Comparison of ENCODE assay signal across 15 cellular contexts in the genomic region with DNA sequence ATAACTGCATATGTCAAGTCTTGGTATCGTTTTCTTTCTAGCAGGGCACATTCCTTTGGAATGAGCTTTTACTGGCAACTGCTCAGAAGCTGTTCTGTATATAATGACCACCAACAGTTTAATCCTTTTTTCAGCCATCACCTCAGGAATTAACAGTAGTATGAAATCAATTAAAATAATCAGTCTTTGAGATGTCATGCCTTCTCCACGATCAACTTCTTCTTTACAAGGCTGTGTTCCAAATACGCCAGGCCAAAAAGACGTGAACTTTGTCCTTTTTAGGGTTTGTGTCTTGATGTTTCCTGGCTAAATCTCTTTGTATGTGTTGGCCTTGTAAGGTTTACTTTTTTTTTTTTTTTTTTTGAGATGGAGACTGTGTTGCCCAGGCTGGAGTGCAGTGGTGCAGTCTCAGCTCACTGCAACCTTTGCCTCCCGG. TPM values are rescaled to one million over a fixed set of nuclear protein-coding genes. Genes with fewer than 3 reads are reported as not detected.
DNase-seq lines count a peak whose midpoint lies in the region; ATAC-seq and TF ChIP-seq lines count a peak whose summit lies in the region.
"Had no signal": no experiment of that assay in that cellular context is flagged by ENCODE, and none has a peak within 500 bp of the region (broad histone marks: within the 10 kb centered on the region; RNA-seq: fewer than 3 reads in every experiment).

No MANE protein-coding gene starts in this region.

- no peak overlapping the region for H3K4me3 Mint-ChIP-seq in Calu3 (ENCODE audit: low read depth, unreplicated experiment)
- H3K4me3 Mint-ChIP-seq: activated CD4-positive, alpha-beta T cell treated with anti-CD3 and anti-CD28 coated beads, Interleukin-2, amount 10 ng/mL, durations not matched to agents 24 days and 14 days; GM23338 had no signal

- no peak overlapping the region for H3K4me2 ChIP-seq in PC-9
- H3K4me2 ChIP-seq: GM23338, hepatocyte had no signal

- peaks cover 66% of the 10 kb centered on the region for H3K79me2 ChIP-seq in PC-9 (ENCODE audit: low read depth)

- H3K9me3 Mint-ChIP-seq in Calu3 (ENCODE audit: low read depth, unreplicated experiment), result no peaks in the 10 kb centered on the region
- H3K9me3 Mint-ChIP-seq: GM23338 had no signal

- H3K27ac Mint-ChIP-seq in Calu3 (ENCODE audit: unreplicated experiment), result peak overlapping the region; percentile 34
- H3K27ac Mint-ChIP-seq: GM23338 had no signal

- no peak for DNase-seq in Calu3
- DNase-seq in PC-9, result peak in 1 of 2 experiments; percentile 61
- DNase-seq in epithelial cell of esophagus (ENCODE audit: low read depth), result peak; percentile 38
- peak; percentile 46 for DNase-seq in renal cortical epithelial cell (ENCODE audit: low read depth)
- DNase-seq in caudate nucleus (lab: John Stamatoyannopoulos, UW), result no peak
- no peak for DNase-seq in HEK293T (ENCODE audit: extremely low spot score)
- DNase-seq: activated CD4-positive, alpha-beta T cell treated with anti-CD3 and anti-CD28 coated beads, Interleukin-2, amount 10 ng/mL, durations not matched to agents 24 days and 14 days; Caco-2; dorsolateral prefrontal cortex; NCI-H187; NCI-H774 had no signal

- H4K20me1 ChIP-seq in PC-9 (ENCODE audit: insufficient read depth), result no peaks in the 10 kb centered on the region

- BruUV-seq in Calu3 (replicated peaks; lab: Mats Ljungman, UMichigan) (no TSS peak), PC-9 (replicated peaks; lab: Mats Ljungman, UMichigan) (no TSS peak)

- ATAC-seq in HG03159 (IDR thresholded peaks at IDR 0.05; ENCODE audit: unreplicated experiment) (no peak), HG02870 (IDR thresholded peaks at IDR 0.05; ENCODE audit: unreplicated experiment) (no peak)
- ATAC-seq: GM23338 had no signal

- no peaks in the 10 kb centered on the region for H3K27me3 ChIP-seq in PC-9 (ENCODE audit: insufficient read depth, low read depth)
- H3K27me3 ChIP-seq: dorsolateral prefrontal cortex, hepatocyte had no signal

- H3F3A ChIP-seq in PC-9 (ENCODE audit: insufficient read depth, low read depth), result peaks cover 29% of the 10 kb centered on the region

- H2AFZ ChIP-seq in PC-9, result no peak overlapping the region
- H2AFZ ChIP-seq: GM23338, hepatocyte had no signal

- peaks cover 15% of the 10 kb centered on the region for H3K4me1 Mint-ChIP-seq in Calu3 (ENCODE audit: low read depth, unreplicated experiment)
- H3K4me1 Mint-ChIP-seq: GM23338 had no signal

- no peaks in the 10 kb centered on the region for H3K27me3 Mint-ChIP-seq in Calu3 (ENCODE audit: unreplicated experiment)
- H3K27me3 Mint-ChIP-seq: activated CD4-positive, alpha-beta T cell treated with anti-CD3 and anti-CD28 coated beads, Interleukin-2, amount 10 ng/mL, durations not matched to agents 24 days and 14 days had no signal

- H3K4me3 ChIP-seq in PC-9 (no peak overlapping the region), epithelial cell of esophagus (ENCODE audit: low read length) (no peak overlapping the region)
- H3K4me3 ChIP-seq: dorsolateral prefrontal cortex, GM23338, hepatocyte had no signal

- no peaks in the 10 kb centered on the region for H3K9me3 ChIP-seq in PC-9 (ENCODE audit: insufficient read depth, low read depth)
- H3K9me3 ChIP-seq: Caco-2 had no signal

- no peaks in the 10 kb centered on the region for H3K9me2 ChIP-seq in PC-9 (ENCODE audit: insufficient read depth)

- peaks cover 11% of the 10 kb centered on the region for H3K36me3 Mint-ChIP-seq in Calu3 (ENCODE audit: insufficient read depth, unreplicated experiment)

- H3K27ac ChIP-seq in PC-9 (peak overlapping the region; percentile 29), caudate nucleus (ENCODE audit: low read depth, low read length) (no peak overlapping the region)
- H3K27ac ChIP-seq: dorsolateral prefrontal cortex, hepatocyte had no signal

- H3K4me1 ChIP-seq in PC-9 (replicated peaks; ENCODE audit: insufficient read depth), result peaks cover 8% of the 10 kb centered on the region
- H3K4me1 ChIP-seq: Caco-2 had no signal

- intact Hi-C loops in Calu3 (cut with micrococcal nuclease; ENCODE audit: unreplicated experiment), result no loop called here
- intact Hi-C loops in PC-9 (cut with micrococcal nuclease; ENCODE audit: unreplicated experiment), result no loop called here

- CTCF ChIA-PET in Calu3 (lab: Charles Lee), result interaction anchor here (0.5 to 0.8 kb wide), 4 partner anchors 23 to 259 kb away, joined by 3 to 5 read pairs (median 4); no protein-coding TSS in a partner anchor
- CTCF ChIA-PET in PC-9 (lab: Charles Lee), result interaction anchor here (0.6 kb wide), 1 partner anchor 102 kb away, joined by 3 read pairs; no protein-coding TSS in a partner anchor
- CTCF ChIA-PET in HEK293T (lab: Yijun Ruan, JAX), result interaction anchor here (0.6 kb wide), 1 partner anchor 104 kb away, joined by 3 read pairs; no protein-coding TSS in a partner anchor

- TF ChIP-seq CTCF in Calu3 (IDR thresholded peaks at IDR 0.05; ENCODE audit: unreplicated experiment), result no peak
- no peak for TF ChIP-seq CTCF in PC-9 (conservative IDR thresholded peaks at IDR 0.05)
- no peak for TF ChIP-seq CTCF in epithelial cell of esophagus (IDR thresholded peaks at IDR 0.05; ENCODE audit: insufficient read depth, low read depth, low read length, missing control alignments)

- 0 out of 2 replicates have a peak, but pooled peaks cover 10% of the 10 kb centered on the region for H3K36me3 ChIP-seq in PC-9 (ENCODE audit: low read depth)

- POLR2A ChIA-PET in PC-9 (lab: Charles Lee; ENCODE audit: unreplicated experiment), result interaction anchor here (0.5 to 1.0 kb wide), 3 partner anchors 38 to 116 kb away, joined by 3 to 7 read pairs (median 5); a partner anchor contains a TSS
- POLR2A ChIA-PET in HEK293T (lab: Yijun Ruan, JAX), result no interaction called here

TF ChIP-seq in HEK293T, 16 proteins besides CTCF, POLR2A, EP300 and RAD21:
- no peak for TF ChIP-seq ZNF384 (IDR thresholded peaks at IDR 0.05)
- no peak for TF ChIP-seq BHLHE40 (IDR thresholded peaks at IDR 0.05; ENCODE audit: borderline replicate concordance)
- TF ChIP-seq SUZ12 (IDR thresholded peaks at IDR 0.05), result no peak
- no peak for TF ChIP-seq HDGF (IDR thresholded peaks at IDR 0.05; ENCODE audit: borderline replicate concordance)
- TF ChIP-seq CTBP1 (IDR thresholded peaks at IDR 0.05; ENCODE audit: borderline replicate concordance), result no peak
- TF ChIP-seq FOXM1 (IDR thresholded peaks at IDR 0.05; ENCODE audit: borderline replicate concordance), result no peak
- no peak for TF ChIP-seq ELF4 (IDR thresholded peaks at IDR 0.05)
- TF ChIP-seq ARNT (IDR thresholded peaks at IDR 0.05), result no peak
- TF ChIP-seq, protein P1, sequence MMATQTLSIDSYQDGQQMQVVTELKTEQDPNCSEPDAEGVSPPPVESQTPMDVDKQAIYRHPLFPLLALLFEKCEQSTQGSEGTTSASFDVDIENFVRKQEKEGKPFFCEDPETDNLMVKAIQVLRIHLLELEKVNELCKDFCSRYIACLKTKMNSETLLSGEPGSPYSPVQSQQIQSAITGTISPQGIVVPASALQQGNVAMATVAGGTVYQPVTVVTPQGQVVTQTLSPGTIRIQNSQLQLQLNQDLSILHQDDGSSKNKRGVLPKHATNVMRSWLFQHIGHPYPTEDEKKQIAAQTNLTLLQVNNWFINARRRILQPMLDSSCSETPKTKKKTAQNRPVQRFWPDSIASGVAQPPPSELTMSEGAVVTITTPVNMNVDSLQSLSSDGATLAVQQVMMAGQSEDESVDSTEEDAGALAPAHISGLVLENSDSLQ (IDR thresholded peaks at IDR 0.05), result no peak
- TF ChIP-seq NFRKB (IDR thresholded peaks at IDR 0.05), result no peak

RNA-seq across cellular contexts. Expression of a gene that starts 54.9 kb away (rescaled TPM):
- 46.3 and 46.4 TPM in 2 replicates for total RNA-seq in Calu3 (2022)
- 139 and 146 TPM in 2 replicates for total RNA-seq in PC-9 (2021)
- 20.5 and 96.8 TPM in 2 replicates for total RNA-seq in renal cortical epithelial cell

Comparison
In these comparisons a context has a peak if more than half of its experiments do, and no peak if none do; other contexts are left out.
1. DNase-seq: peak in epithelial cell of esophagus (single experiment) and renal cortical epithelial cell (single experiment); none in Calu3 (single experiment), caudate nucleus (0 of 61) and HEK293T (single experiment).